ENCODE assay signal across 9 cellular contexts in genomic region chr14:93331375-93332031, GRCh38. TPM values are rescaled to one million over a fixed set of nuclear protein-coding genes. Genes with fewer than 3 reads are reported as not detected.
DNase-seq lines count a peak whose midpoint lies in the region; ATAC-seq, FAIRE-seq and TF ChIP-seq lines count a peak whose summit lies in the region.
"Had no signal": no experiment of that assay in that cellular context is flagged by ENCODE, and none has a peak within 500 bp of the region (broad histone marks: within the 10 kb centered on the region; RNA-seq: fewer than 3 reads in every experiment).

No MANE protein-coding gene starts in this region.

- no peak for DNase-seq in GM12865 (ENCODE audit: low read depth)
- DNase-seq in cardiac septum (ENCODE audit: low spot score), result peak; percentile 83
- DNase-seq in retina, result peak; percentile 2
- DNase-seq in HEK293T (ENCODE audit: extremely low spot score), result no peak
- no peak for DNase-seq in GM12891 (ENCODE audit: insufficient read length, low spot score)

- intact Hi-C loops in cardiac septum (cut with DNase I), result no loop called here

- CTCF ChIA-PET in HEK293T (lab: Yijun Ruan, JAX), result interaction anchor here (0.6 to 1.0 kb wide), 2 partner anchors 54 to 126 kb away, joined by 3 to 5 read pairs; no protein-coding TSS in a partner anchor

- H3K4me3 ChIP-seq in GM12865 (ENCODE audit: low read depth, low read length) (peak overlapping the region; percentile 84), WI38 (ENCODE audit: low read depth, low read length) (peak overlapping the region; percentile 65)

- TF ChIP-seq POLR2A in GM12891 (IDR thresholded peaks at IDR 0.05; ENCODE audit: low read depth, low read length), result no peak

- no peak for FAIRE-seq in GM12891 (lab: Jason Lieb, UNC)

- no peak for TF ChIP-seq CTCF in GM12865 (IDR thresholded peaks at IDR 0.05; ENCODE audit: insufficient read depth, low read depth, low read length, missing control alignments)
- TF ChIP-seq CTCF in WI38 (IDR thresholded peaks at IDR 0.05; ENCODE audit: low read depth, low read length), result no peak

- ATAC-seq in HG02798 (IDR thresholded peaks at IDR 0.05; ENCODE audit: poor library complexity, unreplicated experiment) (no peak), HG03342 (IDR thresholded peaks at IDR 0.05; ENCODE audit: unreplicated experiment) (no peak)

- POLR2A ChIA-PET in HEK293T (lab: Yijun Ruan, JAX), result interaction anchor here (0.8 to 1.4 kb wide), 2 partner anchors 8 to 14 kb away, joined by 3 to 5 read pairs; no protein-coding TSS in a partner anchor

TF ChIP-seq in HEK293T, 16 proteins besides CTCF, POLR2A, EP300 and RAD21:
- TF ChIP-seq SP1 (IDR thresholded peaks at IDR 0.05), result no peak
- TF ChIP-seq ZNF384 (IDR thresholded peaks at IDR 0.05), result no peak
- TF ChIP-seq FOXA1 (IDR thresholded peaks at IDR 0.05), result no peak
- TF ChIP-seq TARDBP (IDR thresholded peaks at IDR 0.05), result no peak
- TF ChIP-seq ELF4 (IDR thresholded peaks at IDR 0.05), result no peak
- no peak for TF ChIP-seq L3MBTL2 (conservative IDR thresholded peaks at IDR 0.05)
- no peak for TF ChIP-seq PKNOX1 (IDR thresholded peaks at IDR 0.05)
- no peak for TF ChIP-seq SUZ12 (IDR thresholded peaks at IDR 0.05)
- TF ChIP-seq NFRKB (IDR thresholded peaks at IDR 0.05), result no peak
- TF ChIP-seq HDGF (IDR thresholded peaks at IDR 0.05; ENCODE audit: borderline replicate concordance), result no peak
- TF ChIP-seq FOXM1 (IDR thresholded peaks at IDR 0.05; ENCODE audit: borderline replicate concordance), result no peak
- TF ChIP-seq FOXK2 (IDR thresholded peaks at IDR 0.05), result no peak
- no peak for TF ChIP-seq ARNT (IDR thresholded peaks at IDR 0.05)
- no peak for TF ChIP-seq BHLHE40 (IDR thresholded peaks at IDR 0.05; ENCODE audit: borderline replicate concordance)
- TF ChIP-seq LEF1 (IDR thresholded peaks at IDR 0.05; ENCODE audit: borderline replicate concordance), result no peak
- no peak for TF ChIP-seq CTBP1 (IDR thresholded peaks at IDR 0.05; ENCODE audit: borderline replicate concordance)

TF ChIP-seq in GM12891, 5 proteins besides CTCF, POLR2A, EP300 and RAD21:
- TF ChIP-seq PAX5 (IDR thresholded peaks at IDR 0.05; ENCODE audit: insufficient read depth, low read length, severe bottlenecking) (no peak), TAF1 (IDR thresholded peaks at IDR 0.05; ENCODE audit: low read depth, low read length) (no peak), SPI1 (IDR thresholded peaks at IDR 0.05; ENCODE audit: low read depth, low read length) (no peak), POU2F2 (IDR thresholded peaks at IDR 0.05; ENCODE audit: low read depth, low read length) (no peak), POLR2AphosphoS5 (IDR thresholded peaks at IDR 0.05; ENCODE audit: low read depth, low read length) (no peak)

RNA-seq across cellular contexts. Expression of gene BTBD7, which starts 1.3 kb away (rescaled TPM):
- total RNA-seq in cardiac septum, result 27.7 TPM
- 4.5 TPM for polyA plus RNA-seq in GM12891 (2012; ENCODE audit: low read depth, missing spikeins)

RNA-seq across cellular contexts. Expression of gene COX8C, which starts 15.5 kb away (rescaled TPM):
- total RNA-seq in cardiac septum, result 0.67 TPM
- not detected for polyA plus RNA-seq in GM12891 (2012; ENCODE audit: low read depth, missing spikeins)
- total RNA-seq: omental fat pad had no signal

Comparison
In these comparisons a context has a peak if more than half of its experiments do, and no peak if none do; other contexts are left out.
1. DNase-seq: peak in cardiac septum (single experiment) and retina (single experiment); none in GM12865 (single experiment), HEK293T (single experiment) and GM12891 (single experiment).